13 cellular contexts compared by ENCODE assay signal in the genomic region with DNA sequence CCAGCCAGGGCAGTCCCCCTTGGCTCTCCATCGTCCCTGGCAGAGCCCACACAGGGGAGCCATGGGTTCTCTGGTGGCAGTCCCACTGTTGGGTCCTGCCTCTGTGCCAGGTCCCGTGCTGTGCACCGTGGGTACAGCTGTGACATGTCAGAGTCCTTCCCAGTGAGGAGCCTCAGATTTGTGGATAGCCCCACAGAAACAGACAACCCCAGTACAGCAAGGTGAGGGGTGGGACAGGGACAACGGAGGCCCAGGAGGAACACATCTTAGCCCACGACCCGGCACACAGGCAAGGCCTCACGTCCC. TPM values are rescaled to one million over a fixed set of nuclear protein-coding genes. Genes with fewer than 3 reads are reported as not detected.
A peak's percentile ranks its signal among the peaks of the same experiment; 100 is the strongest.
DNase-seq lines count a peak whose midpoint lies in the region; ATAC-seq and TF ChIP-seq lines count a peak whose summit lies in the region.
"Had no signal": no experiment of that assay in that cellular context is flagged by ENCODE, and none has a peak within 500 bp of the region (broad histone marks: within the 10 kb centered on the region; RNA-seq: fewer than 3 reads in every experiment).

No MANE protein-coding gene starts in this region.

- TF ChIP-seq CTCF in RWPE1 (conservative IDR thresholded peaks at IDR 0.05; ENCODE audit: low read depth) (no peak), vagina (IDR thresholded peaks at IDR 0.05) (no peak), SK-N-SH (IDR thresholded peaks at IDR 0.05) (no peak), tibial nerve (IDR thresholded peaks at IDR 0.05) (no peak)

- no peaks in the 10 kb centered on the region for H3K9me2 ChIP-seq in SK-N-SH

- H3K4me2 ChIP-seq in SK-N-SH: no peak overlapping the region

- no peak for ATAC-seq in GM18511 (IDR thresholded peaks at IDR 0.05; ENCODE audit: unreplicated experiment)

- POLR2A ChIA-PET in RWPE1 (lab: Yijun Ruan, JAX; ENCODE audit: low non-redundant PET): no interaction called here
- POLR2A ChIA-PET in SK-N-SH (lab: Yijun Ruan, JAX): no interaction called here

- DNase-seq in RWPE1 (ENCODE audit: low spot score) (no peak), caudate nucleus (lab: John Stamatoyannopoulos, UW) (no peak), vagina (ENCODE audit: extremely low spot score in 2 of 2) (no peak), SK-N-SH (no peak), tibial nerve (ENCODE audit: low spot score in 2 of 2) (no peak)
- DNase-seq: H9, NCI-H187 treated with DMSO at 0.1 percent for 48 hours, NCI-H2171, NCI-H510A, SJCRH30 had no signal

- no peak for TF ChIP-seq RAD21 in SK-N-SH (IDR thresholded peaks at IDR 0.05; ENCODE audit: low read length)

- intact Hi-C loops in vagina (cut with DNase I): no loop called here

- TF ChIP-seq POLR2A in vagina (IDR thresholded peaks at IDR 0.05) (no peak), tibial nerve (IDR thresholded peaks at IDR 0.05) (no peak)

- H3K9ac ChIP-seq in skeletal muscle tissue (ENCODE audit: low read depth in 1 of 3, low read length in 3 of 3) (peak overlapping the region in 2 of 3 donors; percentile 33 to 70), SK-N-SH (no peak overlapping the region)

- no peaks in the 10 kb centered on the region for H3F3A ChIP-seq in SK-N-SH (replicated peaks; ENCODE audit: insufficient read depth)

- peak overlapping the region; percentile 61 for H3K27ac ChIP-seq in RWPE1
- peak overlapping the region; percentile 44 for H3K27ac ChIP-seq in caudate nucleus (ENCODE audit: low read depth, low read length)
- peak overlapping the region; percentile 60 for H3K27ac ChIP-seq in layer of hippocampus (ENCODE audit: low read depth, low read length)
- peak overlapping the region; percentile 19 for H3K27ac ChIP-seq in skeletal muscle tissue (ENCODE audit: low read depth, low read length)
- no peak overlapping the region for H3K27ac ChIP-seq in vagina
- H3K27ac ChIP-seq in SK-N-SH (ENCODE audit: low read depth in 2 of 2, low read length in 1 of 2): no peak overlapping the region
- peak overlapping the region in 1 of 4 donors; percentile 81 for H3K27ac ChIP-seq in tibial nerve
- H3K27ac ChIP-seq: SJCRH30 had no signal

- peaks cover 7 to 36% (median 32%) of the 10 kb centered on the region in 3 donors for H3K4me1 ChIP-seq in skeletal muscle tissue (ENCODE audit: control insufficient read depth in 3 of 3, insufficient read depth in 3 of 3, low read length in 3 of 3)
- peaks cover 7% of the 10 kb centered on the region for H3K4me1 ChIP-seq in vagina
- H3K4me1 ChIP-seq in SK-N-SH (ENCODE audit: control insufficient read depth in 1 of 2, insufficient read depth in 2 of 2, low read depth in 1 of 2, low read length in 1 of 2): no peaks in the 10 kb centered on the region; a peak in 1 of 4 replicates
- H3K4me1 ChIP-seq in tibial nerve: peaks cover 0 to 29% (median 5%) of the 10 kb centered on the region in 4 donors
- H3K4me1 ChIP-seq: SJCRH30 had no signal

- H3K4me3 ChIP-seq in skeletal muscle tissue (ENCODE audit: low read length in 3 of 3) (no peak overlapping the region), vagina (no peak overlapping the region), SK-N-SH (ENCODE audit: low read depth in 2 of 2, low read length in 1 of 2) (no peak overlapping the region), tibial nerve (no peak overlapping the region)
- H3K4me3 ChIP-seq: SJCRH30 had no signal

- H3K79me2 ChIP-seq in SK-N-SH (ENCODE audit: insufficient read depth): no peaks in the 10 kb centered on the region; the same call in 1 of the 2 replicates

- no peak for TF ChIP-seq EP300 in SK-N-SH (IDR thresholded peaks at IDR 0.05; ENCODE audit: borderline replicate concordance in 1 of 2, low read depth in 1 of 2, low read length in 1 of 2)
- no peak for TF ChIP-seq EP300 in tibial nerve (IDR thresholded peaks at IDR 0.05)

- peaks cover 55 to 58% (median 56%) of the 10 kb centered on the region in 3 donors for H3K36me3 ChIP-seq in skeletal muscle tissue (ENCODE audit: control insufficient read depth in 3 of 3, insufficient read depth in 3 of 3, low read length in 3 of 3)
- peaks cover 0 to 34% of the 10 kb centered on the region in 2 donors for H3K36me3 ChIP-seq in vagina
- H3K36me3 ChIP-seq in SK-N-SH (replicated peaks in 1 of 2; ENCODE audit: control insufficient read depth in 1 of 2, insufficient read depth in 2 of 2, low read length in 1 of 2): peaks cover 0 to 16% of the 10 kb centered on the region in 2 experiments
- H3K36me3 ChIP-seq in tibial nerve: peaks cover 0 to 80% (median 0%) of the 10 kb centered on the region in 3 donors

- WGBS in SK-N-SH (ENCODE audit: low lambda C conversion rate): no CpG with 5 or more reads among the region's 7 CpGs
- WGBS in tibial nerve, 2 donors: 80 to 86% methylated on average over 5 to 6 of the region's 7 CpGs

- CTCF ChIA-PET in RWPE1 (lab: Yijun Ruan, JAX): no interaction called here
- CTCF ChIA-PET in SK-N-SH (lab: Yijun Ruan, JAX): no interaction called here

- no peaks in the 10 kb centered on the region for H4K20me1 ChIP-seq in SK-N-SH (ENCODE audit: insufficient read depth)

- H3K27me3 ChIP-seq in layer of hippocampus (ENCODE audit: control insufficient read depth, insufficient read depth, low read length) (no peaks in the 10 kb centered on the region), skeletal muscle tissue (ENCODE audit: control insufficient read depth in 3 of 3, insufficient read depth in 3 of 3, low read length in 3 of 3) (no peaks in the 10 kb centered on the region), vagina (no peaks in the 10 kb centered on the region), SK-N-SH (ENCODE audit: insufficient read depth) (no peaks in the 10 kb centered on the region), tibial nerve (no peaks in the 10 kb centered on the region)
- H3K27me3 ChIP-seq: SJCRH30 had no signal

- no peak overlapping the region for H2AFZ ChIP-seq in SK-N-SH (ENCODE audit: low read depth)

- no peaks in the 10 kb centered on the region for H3K9me3 ChIP-seq in skeletal muscle tissue (ENCODE audit: control insufficient read depth in 3 of 3, low read length in 3 of 3)
- no peaks in the 10 kb centered on the region for H3K9me3 ChIP-seq in vagina
- H3K9me3 ChIP-seq in SK-N-SH: no peaks in the 10 kb centered on the region
- no peaks in the 10 kb centered on the region for H3K9me3 ChIP-seq in tibial nerve
- H3K9me3 ChIP-seq: SJCRH30 had no signal

TF ChIP-seq in SK-N-SH, 30 proteins besides CTCF, POLR2A, EP300 and RAD21:
- TF ChIP-seq, protein P1, sequence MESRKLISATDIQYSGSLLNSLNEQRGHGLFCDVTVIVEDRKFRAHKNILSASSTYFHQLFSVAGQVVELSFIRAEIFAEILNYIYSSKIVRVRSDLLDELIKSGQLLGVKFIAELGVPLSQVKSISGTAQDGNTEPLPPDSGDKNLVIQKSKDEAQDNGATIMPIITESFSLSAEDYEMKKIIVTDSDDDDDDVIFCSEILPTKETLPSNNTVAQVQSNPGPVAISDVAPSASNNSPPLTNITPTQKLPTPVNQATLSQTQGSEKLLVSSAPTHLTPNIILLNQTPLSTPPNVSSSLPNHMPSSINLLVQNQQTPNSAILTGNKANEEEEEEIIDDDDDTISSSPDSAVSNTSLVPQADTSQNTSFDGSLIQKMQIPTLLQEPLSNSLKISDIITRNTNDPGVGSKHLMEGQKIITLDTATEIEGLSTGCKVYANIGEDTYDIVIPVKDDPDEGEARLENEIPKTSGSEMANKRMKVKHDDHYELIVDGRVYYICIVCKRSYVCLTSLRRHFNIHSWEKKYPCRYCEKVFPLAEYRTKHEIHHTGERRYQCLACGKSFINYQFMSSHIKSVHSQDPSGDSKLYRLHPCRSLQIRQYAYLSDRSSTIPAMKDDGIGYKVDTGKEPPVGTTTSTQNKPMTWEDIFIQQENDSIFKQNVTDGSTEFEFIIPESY (IDR thresholded peaks at IDR 0.05; ENCODE audit: borderline replicate concordance, low read depth): no peak
- TF ChIP-seq, protein P2, sequence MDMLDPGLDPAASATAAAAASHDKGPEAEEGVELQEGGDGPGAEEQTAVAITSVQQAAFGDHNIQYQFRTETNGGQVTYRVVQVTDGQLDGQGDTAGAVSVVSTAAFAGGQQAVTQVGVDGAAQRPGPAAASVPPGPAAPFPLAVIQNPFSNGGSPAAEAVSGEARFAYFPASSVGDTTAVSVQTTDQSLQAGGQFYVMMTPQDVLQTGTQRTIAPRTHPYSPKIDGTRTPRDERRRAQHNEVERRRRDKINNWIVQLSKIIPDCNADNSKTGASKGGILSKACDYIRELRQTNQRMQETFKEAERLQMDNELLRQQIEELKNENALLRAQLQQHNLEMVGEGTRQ (IDR thresholded peaks at IDR 0.05; ENCODE audit: borderline replicate concordance, low read depth, low read length): no peak
- TF ChIP-seq FOSL2 (IDR thresholded peaks at IDR 0.05; ENCODE audit: borderline replicate concordance, low read depth) (no peak), GATA2 (CRISPR knock-in tag; IDR thresholded peaks at IDR 0.05) (no peak), RFX5 (IDR thresholded peaks at IDR 0.05; ENCODE audit: low read length) (no peak), TCF12 (IDR thresholded peaks at IDR 0.05) (no peak), YY1 (IDR thresholded peaks at IDR 0.05; ENCODE audit: low read depth) (no peak)
- TF ChIP-seq, protein P3, sequence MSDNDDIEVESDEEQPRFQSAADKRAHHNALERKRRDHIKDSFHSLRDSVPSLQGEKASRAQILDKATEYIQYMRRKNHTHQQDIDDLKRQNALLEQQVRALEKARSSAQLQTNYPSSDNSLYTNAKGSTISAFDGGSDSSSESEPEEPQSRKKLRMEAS (IDR thresholded peaks at IDR 0.05; ENCODE audit: low read depth): no peak

RNA-seq across cellular contexts. Expression of a gene that starts 12.9 kb away (rescaled TPM):
- 12.0 TPM for total RNA-seq in skeletal muscle tissue
- total RNA-seq in vagina: 21.4 TPM
- polyA plus RNA-seq in SK-N-SH (2012; rRNA removed): 22.9 and 25.8 TPM in 2 replicates
- polyA plus RNA-seq in SK-N-SH (2012; cell fraction: cytosol; rRNA removed): 17.1 and 22.6 TPM in 2 replicates
- 16.8 and 21.7 TPM in 2 replicates for polyA plus RNA-seq in SK-N-SH (2012; cell fraction: nucleus; rRNA removed)
- total RNA-seq in tibial nerve: 10 to 100 TPM; 26.6 to 33.6 (median 27.5) TPM

RNA-seq across cellular contexts. Expression of a gene that starts 29.4 kb away (rescaled TPM):
- total RNA-seq in skeletal muscle tissue (0.52 TPM), vagina (29.7 TPM), tibial nerve (10 to 100 TPM in 1 of 4 donors, 1 to 10 TPM in 3; 1.7 to 10.8 (median 2.5) TPM)
- 5.5 and 5.7 TPM in 2 replicates for polyA plus RNA-seq in SK-N-SH (2012; rRNA removed)
- 2.0 and 3.4 TPM in 2 replicates for polyA plus RNA-seq in SK-N-SH (2012; cell fraction: cytosol; rRNA removed)
- 11.8 and 13.9 TPM in 2 replicates for polyA plus RNA-seq in SK-N-SH (2012; cell fraction: nucleus; rRNA removed)

RNA-seq across cellular contexts. Expression of a gene that starts 58.3 kb away (rescaled TPM):
- total RNA-seq in skeletal muscle tissue (10.4 TPM), vagina (40.8 TPM), tibial nerve (10 to 100 TPM; 55.5 to 88.1 (median 83.5) TPM)
- 44.3 and 46.4 TPM in 2 replicates for polyA plus RNA-seq in SK-N-SH (2012; rRNA removed)
- polyA plus RNA-seq in SK-N-SH (2012; cell fraction: cytosol; rRNA removed): 29.1 and 34.9 TPM in 2 replicates
- 79.8 and 109 TPM in 2 replicates for polyA plus RNA-seq in SK-N-SH (2012; cell fraction: nucleus; rRNA removed)

Comparison
In these comparisons a context has a peak if more than half of its experiments do, and no peak if none do; other contexts are left out.
1. H3K27ac ChIP-seq: peak in RWPE1 (single experiment), caudate nucleus (single experiment), layer of hippocampus (single experiment) and skeletal muscle tissue (single experiment); none in vagina (single experiment) and SK-N-SH (0 of 2).